Comparison of ENCODE assay signal across 29 cellular contexts in genomic region chr7:107632466-107632865, GRCh38. TPM values are rescaled to one million over a fixed set of nuclear protein-coding genes. Genes with fewer than 3 reads are reported as not detected.
"Had no signal": no experiment of that assay in that cellular context is flagged by ENCODE, and none has a peak within 500 bp of the region (broad histone marks: within the 10 kb centered on the region; RNA-seq: fewer than 3 reads in every experiment).

No MANE protein-coding gene starts in this region.

- H3K36me3 ChIP-seq: breast epithelium, cardiac muscle cell, colonic mucosa, WERI-Rb-1 had no signal

- H3K4me3 ChIP-seq: ascending aorta, breast epithelium, cardiac muscle cell, colonic mucosa, esophagus squamous epithelium had no signal

- H3K27me3 ChIP-seq: ascending aorta, breast epithelium, cardiac muscle cell, colonic mucosa, esophagus squamous epithelium had no signal

- H3K27me3 Mint-ChIP-seq: activated B cell treated with CpG ODN at 0.5 μM for 24 hours; activated naive CD4-positive, alpha-beta T cell treated with anti-CD3 and anti-CD28 coated beads, Interleukin-2, amount 10 ng/mL, durations not matched to agents 7 days and 5 days; activated naive CD8-positive, alpha-beta T cell treated with anti-CD3 and anti-CD28 coated beads, Interleukin-2, amount 10 ng/mL, durations not matched to agents 7 days and 5 days; activated T-cell treated with anti-CD3 and anti-CD28 coated beads, Interleukin-2, amount 50 U/mL, for 24 hours; brain had no signal

- H3K4me1 Mint-ChIP-seq: brain had no signal

- H3K4me3 Mint-ChIP-seq: activated B cell treated with CpG ODN at 0.5 μM for 24 hours; activated CD8-positive, alpha-beta T cell treated with anti-CD3 and anti-CD28 coated beads for 36 hours; activated naive CD4-positive, alpha-beta T cell treated with anti-CD3 and anti-CD28 coated beads, Interleukin-2, amount 10 ng/mL, durations not matched to agents 7 days and 5 days; activated naive CD8-positive, alpha-beta T cell treated with anti-CD3 and anti-CD28 coated beads, Interleukin-2, amount 10 ng/mL, durations not matched to agents 7 days and 5 days; activated T-cell treated with anti-CD3 and anti-CD28 coated beads, Interleukin-2, amount 50 U/mL, for 24 hours; activated T-cell treated with anti-CD3 and anti-CD28 coated beads, Interleukin-2, amount 50 U/mL, for 72 hours; T-helper 2 cell treated with Interferon-gamma antibody and Interleukin-4, amounts not matched to agents 5 μg/mL and 100 μg/mL, for 36 hours had no signal

- H3K27ac Mint-ChIP-seq: activated B cell treated with CpG ODN at 0.5 μM for 24 hours; activated CD8-positive, alpha-beta T cell treated with anti-CD3 and anti-CD28 coated beads for 36 hours; activated naive CD4-positive, alpha-beta T cell treated with anti-CD3 and anti-CD28 coated beads, Interleukin-2, amount 10 ng/mL, durations not matched to agents 7 days and 5 days; activated naive CD4-positive, alpha-beta T cell treated with anti-CD3 and anti-CD28 coated beads, Interleukin-2, amount 50 U/mL, for 72 hours; activated naive CD8-positive, alpha-beta T cell treated with anti-CD3 and anti-CD28 coated beads, Interleukin-2, amount 10 ng/mL, durations not matched to agents 7 days and 5 days; activated T-cell treated with anti-CD3 and anti-CD28 coated beads, Interleukin-2, amount 50 U/mL, for 24 hours; activated T-cell treated with anti-CD3 and anti-CD28 coated beads, Interleukin-2, amount 50 U/mL, for 72 hours had no signal

- H3K27ac ChIP-seq: ascending aorta, breast epithelium, cardiac muscle cell, colonic mucosa, epithelial cell of prostate, esophagus squamous epithelium, WERI-Rb-1 had no signal

- DNase-seq: activated B cell treated with CpG ODN at 0.5 μM for 24 hours; activated CD4-positive, alpha-beta T cell treated with anti-CD3 and anti-CD28 coated beads for 48 hours; activated CD4-positive, alpha-beta T cell treated with anti-CD3 and anti-CD28 coated beads, Interleukin-2, amount 50 U/mL, for 1 hour; activated CD4-positive, alpha-beta T cell treated with anti-CD3 and anti-CD28 coated beads, Interleukin-2, amount 50 U/mL, for 48 hours; activated CD8-positive, alpha-beta memory T cell treated with anti-CD3 and anti-CD28 coated beads for 24 hours; activated CD8-positive, alpha-beta T cell treated with anti-CD3 and anti-CD28 coated beads for 36 hours; activated gamma-delta T cell; activated naive CD4-positive, alpha-beta T cell; activated naive CD4-positive, alpha-beta T cell treated with anti-CD3 and anti-CD28 coated beads, Interleukin-2, amount 10 ng/mL, durations not matched to agents 7 days and 5 days; activated naive CD8-positive, alpha-beta T cell treated with anti-CD3 and anti-CD28 coated beads, Interleukin-2, amount 10 ng/mL, durations not matched to agents 7 days and 5 days; activated T-cell treated with anti-CD3 and anti-CD28 coated beads, Interleukin-2, amount 50 U/mL, for 24 hours; activated T-cell treated with anti-CD3 and anti-CD28 coated beads, Interleukin-2, amount 50 U/mL, for 72 hours; central memory CD4-positive, alpha-beta T cell; cerebellar nuclear complex; colonic mucosa; effector CD8-positive, alpha-beta T cell; esophagus squamous epithelium; head of caudate nucleus; hippocampal formation; T1000; WERI-Rb-1 had no signal

- H3K4me1 ChIP-seq: ascending aorta, breast epithelium, colonic mucosa, esophagus squamous epithelium had no signal

- H3K9me3 Mint-ChIP-seq: activated CD8-positive, alpha-beta T cell treated with anti-CD3 and anti-CD28 coated beads for 36 hours; activated naive CD4-positive, alpha-beta T cell treated with anti-CD3 and anti-CD28 coated beads, Interleukin-2, amount 50 U/mL, for 72 hours; activated T-cell treated with anti-CD3 and anti-CD28 coated beads, Interleukin-2, amount 50 U/mL, for 72 hours; T-helper 2 cell treated with Interferon-gamma antibody and Interleukin-4, amounts not matched to agents 5 μg/mL and 100 μg/mL, for 36 hours had no signal

- ATAC-seq: activated CD4-positive, CD25-positive, alpha-beta regulatory T cell treated with anti-CD3 and anti-CD28 coated beads, Interleukin-2, amount 50 U/mL, for 24 hours; activated CD8-positive, alpha-beta T cell treated with anti-CD3 and anti-CD28 coated beads for 36 hours; activated naive CD4-positive, alpha-beta T cell treated with anti-CD3 and anti-CD28 coated beads, Interleukin-2, amount 50 U/mL, for 72 hours; activated T-cell treated with anti-CD3 and anti-CD28 coated beads, Interleukin-2, amount 50 U/mL, for 72 hours had no signal

- H3K36me3 Mint-ChIP-seq: activated naive CD4-positive, alpha-beta T cell treated with anti-CD3 and anti-CD28 coated beads, Interleukin-2, amount 10 ng/mL, durations not matched to agents 7 days and 5 days; brain had no signal

- H3K9me3 ChIP-seq: ascending aorta, breast epithelium, colonic mucosa, esophagus squamous epithelium had no signal

RNA-seq across cellular contexts. Expression of gene SLC26A4, which starts 28.2 kb away (rescaled TPM):
- polyA plus RNA-seq: cardiac muscle cell had no signal
